ENCODE assay signal across 3 cellular contexts in genomic region chr13:57425531-57425930, GRCh38.
"Had no signal": no experiment of that assay in that cellular context is flagged by ENCODE, and none has a peak within 500 bp of the region (broad histone marks: within the 10 kb centered on the region; RNA-seq: fewer than 3 reads in every experiment).

No MANE protein-coding gene starts in this region.

- ATAC-seq: GM12878 had no signal

- DNase-seq: GDM1, GF-D8 had no signal
